ENCODE assay signal across 1 cellular context in genomic region chr3:28243424-28244106, GRCh38.
TF ChIP-seq lines count a peak whose summit lies in the region.

No MANE protein-coding gene starts in this region.

TF ChIP-seq in GM23338, 12 proteins besides CTCF, POLR2A, EP300 and RAD21 (continued from another document):
- TF ChIP-seq ZNF462 (CRISPR knock-in tag; IDR thresholded peaks at IDR 0.05) (no peak), NANOG (IDR thresholded peaks at IDR 0.05; ENCODE audit: borderline replicate concordance) (no peak), ZNF331 (CRISPR knock-in tag; IDR thresholded peaks at IDR 0.05; ENCODE audit: low read depth) (no peak), ZNF114 (CRISPR knock-in tag; IDR thresholded peaks at IDR 0.05) (no peak), STAT1 (IDR thresholded peaks at IDR 0.05; ENCODE audit: unreplicated experiment) (no peak)
TF ChIP-seq in GM23338: peak in this region for 0.
